ENCODE assay signal across 1 cellular context in the genomic region with DNA sequence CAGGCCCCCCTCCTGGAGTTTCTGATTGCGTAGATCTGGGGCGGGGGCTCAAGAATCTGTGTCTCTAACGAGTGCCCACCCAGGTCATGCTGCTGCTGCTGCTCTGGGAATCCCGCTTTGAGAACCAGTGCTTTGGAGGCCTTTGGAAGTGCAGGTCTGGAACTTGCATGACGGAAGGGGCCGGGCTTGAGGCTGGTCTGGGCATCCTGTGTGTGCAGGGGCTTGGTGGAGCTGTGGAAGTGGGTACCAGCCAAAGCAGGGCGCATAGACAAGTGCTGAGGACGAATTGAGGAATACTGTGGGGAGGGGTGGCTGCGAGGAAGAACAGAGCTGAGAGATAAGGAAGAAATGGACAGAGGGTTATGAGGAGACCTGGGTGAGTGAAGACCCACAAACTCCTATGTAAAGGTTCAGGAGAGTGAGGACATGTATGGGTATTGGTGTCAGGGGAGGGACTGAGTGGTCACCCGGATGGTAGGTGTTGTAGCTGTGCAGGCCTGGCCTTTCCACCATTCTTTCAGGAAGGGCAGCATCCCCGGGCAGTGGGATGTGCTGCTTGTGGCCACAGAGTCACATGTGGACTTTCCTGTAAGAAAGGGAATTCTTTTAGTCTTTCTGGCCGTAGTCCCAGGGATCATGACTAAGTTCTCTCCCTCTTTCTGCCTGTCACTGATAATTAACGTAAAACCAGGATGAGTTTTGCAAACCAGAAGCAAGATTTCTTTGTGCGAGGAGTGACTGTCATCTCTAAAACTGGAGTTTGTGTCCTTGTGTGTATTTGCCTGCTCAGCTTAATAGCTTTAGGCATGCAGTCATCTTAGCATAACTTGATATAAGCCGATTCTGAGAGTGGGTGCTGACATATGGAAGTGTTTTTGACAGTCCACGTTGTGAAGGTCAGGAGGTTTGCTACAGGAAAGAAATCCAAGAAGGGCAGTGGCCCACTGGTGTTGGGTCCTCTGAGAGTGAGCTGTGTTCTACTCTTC.
TF ChIP-seq lines count a peak whose summit lies in the region.

No MANE protein-coding gene starts in this region.

TF ChIP-seq in K562, 482 proteins besides CTCF, POLR2A, EP300 and RAD21 (continues in another document):
- TF ChIP-seq POLR2G (IDR thresholded peaks at IDR 0.05; ENCODE audit: low read depth, low read length): no peak
- TF ChIP-seq, protein P1, sequence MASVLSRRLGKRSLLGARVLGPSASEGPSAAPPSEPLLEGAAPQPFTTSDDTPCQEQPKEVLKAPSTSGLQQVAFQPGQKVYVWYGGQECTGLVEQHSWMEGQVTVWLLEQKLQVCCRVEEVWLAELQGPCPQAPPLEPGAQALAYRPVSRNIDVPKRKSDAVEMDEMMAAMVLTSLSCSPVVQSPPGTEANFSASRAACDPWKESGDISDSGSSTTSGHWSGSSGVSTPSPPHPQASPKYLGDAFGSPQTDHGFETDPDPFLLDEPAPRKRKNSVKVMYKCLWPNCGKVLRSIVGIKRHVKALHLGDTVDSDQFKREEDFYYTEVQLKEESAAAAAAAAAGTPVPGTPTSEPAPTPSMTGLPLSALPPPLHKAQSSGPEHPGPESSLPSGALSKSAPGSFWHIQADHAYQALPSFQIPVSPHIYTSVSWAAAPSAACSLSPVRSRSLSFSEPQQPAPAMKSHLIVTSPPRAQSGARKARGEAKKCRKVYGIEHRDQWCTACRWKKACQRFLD (CRISPR knock-in tag; IDR thresholded peaks at IDR 0.05): no peak
- TF ChIP-seq, protein P2, sequence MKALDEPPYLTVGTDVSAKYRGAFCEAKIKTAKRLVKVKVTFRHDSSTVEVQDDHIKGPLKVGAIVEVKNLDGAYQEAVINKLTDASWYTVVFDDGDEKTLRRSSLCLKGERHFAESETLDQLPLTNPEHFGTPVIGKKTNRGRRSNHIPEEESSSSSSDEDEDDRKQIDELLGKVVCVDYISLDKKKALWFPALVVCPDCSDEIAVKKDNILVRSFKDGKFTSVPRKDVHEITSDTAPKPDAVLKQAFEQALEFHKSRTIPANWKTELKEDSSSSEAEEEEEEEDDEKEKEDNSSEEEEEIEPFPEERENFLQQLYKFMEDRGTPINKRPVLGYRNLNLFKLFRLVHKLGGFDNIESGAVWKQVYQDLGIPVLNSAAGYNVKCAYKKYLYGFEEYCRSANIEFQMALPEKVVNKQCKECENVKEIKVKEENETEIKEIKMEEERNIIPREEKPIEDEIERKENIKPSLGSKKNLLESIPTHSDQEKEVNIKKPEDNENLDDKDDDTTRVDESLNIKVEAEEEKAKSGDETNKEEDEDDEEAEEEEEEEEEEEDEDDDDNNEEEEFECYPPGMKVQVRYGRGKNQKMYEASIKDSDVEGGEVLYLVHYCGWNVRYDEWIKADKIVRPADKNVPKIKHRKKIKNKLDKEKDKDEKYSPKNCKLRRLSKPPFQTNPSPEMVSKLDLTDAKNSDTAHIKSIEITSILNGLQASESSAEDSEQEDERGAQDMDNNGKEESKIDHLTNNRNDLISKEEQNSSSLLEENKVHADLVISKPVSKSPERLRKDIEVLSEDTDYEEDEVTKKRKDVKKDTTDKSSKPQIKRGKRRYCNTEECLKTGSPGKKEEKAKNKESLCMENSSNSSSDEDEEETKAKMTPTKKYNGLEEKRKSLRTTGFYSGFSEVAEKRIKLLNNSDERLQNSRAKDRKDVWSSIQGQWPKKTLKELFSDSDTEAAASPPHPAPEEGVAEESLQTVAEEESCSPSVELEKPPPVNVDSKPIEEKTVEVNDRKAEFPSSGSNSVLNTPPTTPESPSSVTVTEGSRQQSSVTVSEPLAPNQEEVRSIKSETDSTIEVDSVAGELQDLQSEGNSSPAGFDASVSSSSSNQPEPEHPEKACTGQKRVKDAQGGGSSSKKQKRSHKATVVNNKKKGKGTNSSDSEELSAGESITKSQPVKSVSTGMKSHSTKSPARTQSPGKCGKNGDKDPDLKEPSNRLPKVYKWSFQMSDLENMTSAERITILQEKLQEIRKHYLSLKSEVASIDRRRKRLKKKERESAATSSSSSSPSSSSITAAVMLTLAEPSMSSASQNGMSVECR (CRISPR knock-in tag; IDR thresholded peaks at IDR 0.05): no peak
- TF ChIP-seq ZNF316 (IDR thresholded peaks at IDR 0.05): peak; percentile 87
- TF ChIP-seq, protein P3, sequence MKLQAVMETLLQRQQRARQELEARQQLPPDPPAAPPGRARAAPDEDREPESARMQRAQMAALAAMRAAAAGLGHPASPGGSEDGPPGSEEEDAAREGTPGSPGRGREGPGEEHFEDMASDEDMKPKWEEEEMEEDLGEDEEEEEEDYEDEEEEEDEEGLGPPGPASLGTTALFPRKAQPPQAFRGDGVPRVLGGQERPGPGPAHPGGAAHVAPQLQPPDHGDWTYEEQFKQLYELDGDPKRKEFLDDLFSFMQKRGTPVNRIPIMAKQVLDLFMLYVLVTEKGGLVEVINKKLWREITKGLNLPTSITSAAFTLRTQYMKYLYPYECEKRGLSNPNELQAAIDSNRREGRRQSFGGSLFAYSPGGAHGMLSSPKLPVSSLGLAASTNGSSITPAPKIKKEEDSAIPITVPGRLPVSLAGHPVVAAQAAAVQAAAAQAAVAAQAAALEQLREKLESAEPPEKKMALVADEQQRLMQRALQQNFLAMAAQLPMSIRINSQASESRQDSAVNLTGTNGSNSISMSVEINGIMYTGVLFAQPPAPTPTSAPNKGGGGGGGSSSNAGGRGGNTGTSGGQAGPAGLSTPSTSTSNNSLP (IDR thresholded peaks at IDR 0.05; ENCODE audit: borderline replicate concordance, low read depth, low read length): no peak
- peak; percentile 85 for TF ChIP-seq NFIC (IDR thresholded peaks at IDR 0.05)
- TF ChIP-seq KLF16 (IDR thresholded peaks at IDR 0.05): no peak
- no peak for TF ChIP-seq MBD1 (CRISPR knock-in tag; IDR thresholded peaks at IDR 0.05)
- no peak for TF ChIP-seq FOXM1 (IDR thresholded peaks at IDR 0.05; ENCODE audit: low read depth)
- no peak for TF ChIP-seq FOXM1 (CRISPR knock-in tag; IDR thresholded peaks at IDR 0.05; ENCODE audit: low read depth)
- no peak for TF ChIP-seq ZNF586 (CRISPR knock-in tag; conservative IDR thresholded peaks at IDR 0.05)
- peak; percentile 24; the same call in 1 of the 2 replicates for TF ChIP-seq MAFF (IDR thresholded peaks at IDR 0.05; ENCODE audit: low read length)
- no peak for TF ChIP-seq KDM4B (IDR thresholded peaks at IDR 0.05; ENCODE audit: borderline replicate concordance in 2 of 2, low read depth in 1 of 2)
- no peak for TF ChIP-seq WHSC1 (IDR thresholded peaks at IDR 0.05; ENCODE audit: low read length)
- no peak for TF ChIP-seq ZNF212 (CRISPR knock-in tag; IDR thresholded peaks at IDR 0.05)
- TF ChIP-seq CREB3 (tag; conservative IDR thresholded peaks at IDR 0.05; ENCODE audit: low read depth): no peak
- peak; percentile 67 for TF ChIP-seq PKNOX1 (IDR thresholded peaks at IDR 0.05)
- TF ChIP-seq BCOR (IDR thresholded peaks at IDR 0.05): no peak
- TF ChIP-seq ZNF134 (CRISPR knock-in tag; conservative IDR thresholded peaks at IDR 0.05): no peak
- TF ChIP-seq ELF4 (CRISPR knock-in tag; IDR thresholded peaks at IDR 0.05): no peak
- no peak for TF ChIP-seq TEAD2 (tag; IDR thresholded peaks at IDR 0.05)
- TF ChIP-seq ZNF217 (CRISPR knock-in tag; IDR thresholded peaks at IDR 0.05): no peak
- no peak for TF ChIP-seq ZNF589 (CRISPR knock-in tag; IDR thresholded peaks at IDR 0.05; ENCODE audit: low read depth)
- TF ChIP-seq, protein P4, sequence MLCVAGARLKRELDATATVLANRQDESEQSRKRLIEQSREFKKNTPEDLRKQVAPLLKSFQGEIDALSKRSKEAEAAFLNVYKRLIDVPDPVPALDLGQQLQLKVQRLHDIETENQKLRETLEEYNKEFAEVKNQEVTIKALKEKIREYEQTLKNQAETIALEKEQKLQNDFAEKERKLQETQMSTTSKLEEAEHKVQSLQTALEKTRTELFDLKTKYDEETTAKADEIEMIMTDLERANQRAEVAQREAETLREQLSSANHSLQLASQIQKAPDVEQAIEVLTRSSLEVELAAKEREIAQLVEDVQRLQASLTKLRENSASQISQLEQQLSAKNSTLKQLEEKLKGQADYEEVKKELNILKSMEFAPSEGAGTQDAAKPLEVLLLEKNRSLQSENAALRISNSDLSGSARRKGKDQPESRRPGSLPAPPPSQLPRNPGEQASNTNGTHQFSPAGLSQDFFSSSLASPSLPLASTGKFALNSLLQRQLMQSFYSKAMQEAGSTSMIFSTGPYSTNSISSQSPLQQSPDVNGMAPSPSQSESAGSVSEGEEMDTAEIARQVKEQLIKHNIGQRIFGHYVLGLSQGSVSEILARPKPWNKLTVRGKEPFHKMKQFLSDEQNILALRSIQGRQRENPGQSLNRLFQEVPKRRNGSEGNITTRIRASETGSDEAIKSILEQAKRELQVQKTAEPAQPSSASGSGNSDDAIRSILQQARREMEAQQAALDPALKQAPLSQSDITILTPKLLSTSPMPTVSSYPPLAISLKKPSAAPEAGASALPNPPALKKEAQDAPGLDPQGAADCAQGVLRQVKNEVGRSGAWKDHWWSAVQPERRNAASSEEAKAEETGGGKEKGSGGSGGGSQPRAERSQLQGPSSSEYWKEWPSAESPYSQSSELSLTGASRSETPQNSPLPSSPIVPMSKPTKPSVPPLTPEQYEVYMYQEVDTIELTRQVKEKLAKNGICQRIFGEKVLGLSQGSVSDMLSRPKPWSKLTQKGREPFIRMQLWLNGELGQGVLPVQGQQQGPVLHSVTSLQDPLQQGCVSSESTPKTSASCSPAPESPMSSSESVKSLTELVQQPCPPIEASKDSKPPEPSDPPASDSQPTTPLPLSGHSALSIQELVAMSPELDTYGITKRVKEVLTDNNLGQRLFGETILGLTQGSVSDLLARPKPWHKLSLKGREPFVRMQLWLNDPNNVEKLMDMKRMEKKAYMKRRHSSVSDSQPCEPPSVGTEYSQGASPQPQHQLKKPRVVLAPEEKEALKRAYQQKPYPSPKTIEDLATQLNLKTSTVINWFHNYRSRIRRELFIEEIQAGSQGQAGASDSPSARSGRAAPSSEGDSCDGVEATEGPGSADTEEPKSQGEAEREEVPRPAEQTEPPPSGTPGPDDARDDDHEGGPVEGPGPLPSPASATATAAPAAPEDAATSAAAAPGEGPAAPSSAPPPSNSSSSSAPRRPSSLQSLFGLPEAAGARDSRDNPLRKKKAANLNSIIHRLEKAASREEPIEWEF (CRISPR knock-in tag; IDR thresholded peaks at IDR 0.05): no peak
- peak in 1 of 2 experiments; percentile 60 for TF ChIP-seq NCOA2 (IDR thresholded peaks at IDR 0.05; ENCODE audit: partially characterized antibody in 2 of 2)
- no peak for TF ChIP-seq SMAD1 (IDR thresholded peaks at IDR 0.05; ENCODE audit: low read depth, low read length, partially characterized antibody)
- TF ChIP-seq SMARCE1 (IDR thresholded peaks at IDR 0.05): 0 out of 2 replicates have a peak, but pooled peaks have one; percentile 37
- TF ChIP-seq PHF20 (IDR thresholded peaks at IDR 0.05; ENCODE audit: partially characterized antibody): no peak
- TF ChIP-seq BRF1 (IDR thresholded peaks at IDR 0.05; ENCODE audit: borderline replicate concordance, extremely low read depth, insufficient read length): no peak
- no peak for TF ChIP-seq DLX4 (CRISPR knock-in tag; IDR thresholded peaks at IDR 0.05)
- TF ChIP-seq NFE2 (IDR thresholded peaks at IDR 0.05; ENCODE audit: low read depth): peak; percentile 27; the same call in 1 of the 2 replicates
- TF ChIP-seq SRSF1 (IDR thresholded peaks at IDR 0.05; ENCODE audit: low read depth, low read length): no peak
- no peak for TF ChIP-seq MTF1 (CRISPR knock-in tag; IDR thresholded peaks at IDR 0.05; ENCODE audit: borderline replicate concordance)
- no peak for TF ChIP-seq ETV5 (CRISPR knock-in tag; IDR thresholded peaks at IDR 0.05; ENCODE audit: low read depth)
- TF ChIP-seq ARID1B (IDR thresholded peaks at IDR 0.05): peak; percentile 60; the same call in 1 of the 2 replicates
